ENCODE assay signal across 1 cellular context in genomic region chr18:24014986-24015896, GRCh38.
TF ChIP-seq lines count a peak whose summit lies in the region.

No MANE protein-coding gene starts in this region.

TF ChIP-seq in HepG2, 621 proteins besides CTCF, POLR2A, EP300 and RAD21 (continued from another document and continues in another):
- TF ChIP-seq TERF1 (CRISPR knock-in tag; IDR thresholded peaks at IDR 0.05) (no peak), ZSCAN21 (CRISPR knock-in tag; IDR thresholded peaks at IDR 0.05; ENCODE audit: borderline replicate concordance) (0 out of 2 replicates have a peak, but pooled peaks have one; percentile 35), CEBPB (IDR thresholded peaks at IDR 0.05; ENCODE audit: borderline replicate concordance, low read depth, low read length) (peak; percentile 91), NRL (CRISPR knock-in tag; IDR thresholded peaks at IDR 0.05; ENCODE audit: borderline replicate concordance) (0 out of 2 replicates have a peak, but pooled peaks have one; percentile 55), MTA1 (CRISPR knock-in tag; IDR thresholded peaks at IDR 0.05; ENCODE audit: borderline replicate concordance) (peak; percentile 48; the same call in 1 of the 2 replicates), ZNF543 (CRISPR knock-in tag; IDR thresholded peaks at IDR 0.05) (peak; percentile 46; the same call in 1 of the 2 replicates), NFATC3 (CRISPR knock-in tag; IDR thresholded peaks at IDR 0.05) (0 out of 2 replicates have a peak, but pooled peaks have one; percentile 65), SAP130 (CRISPR knock-in tag; IDR thresholded peaks at IDR 0.05; ENCODE audit: low read depth) (peak; percentile 45; the same call in 1 of the 2 replicates), PRDM15 (CRISPR knock-in tag; IDR thresholded peaks at IDR 0.05) (no peak), MED1 (CRISPR knock-in tag; IDR thresholded peaks at IDR 0.05) (no peak), ISL2 (CRISPR knock-in tag; IDR thresholded peaks at IDR 0.05) (0 out of 2 replicates have a peak, but pooled peaks have one; percentile 14), ZNF605 (CRISPR knock-in tag; IDR thresholded peaks at IDR 0.05) (peak; percentile 61), NCOR1 (IDR thresholded peaks at IDR 0.05; ENCODE audit: borderline replicate concordance, low read length) (no peak), ZNF264 (CRISPR knock-in tag; IDR thresholded peaks at IDR 0.05) (no peak), ZIK1 (CRISPR knock-in tag; IDR thresholded peaks at IDR 0.05; ENCODE audit: borderline replicate concordance, low read depth) (0 out of 2 replicates have a peak, but pooled peaks have one; percentile 23), HDAC2 (CRISPR knock-in tag; IDR thresholded peaks at IDR 0.05) (peak; percentile 20; the same call in 1 of the 2 replicates), ZNF800 (CRISPR knock-in tag; IDR thresholded peaks at IDR 0.05) (0 out of 2 replicates have a peak, but pooled peaks have one; percentile 64), AGO2 (optimal IDR thresholded peaks at IDR 0.05; ENCODE audit: low read depth, low read length) (peak; percentile 30), ARID5B (CRISPR knock-in tag; IDR thresholded peaks at IDR 0.05) (peak; percentile 26; the same call in 1 of the 2 replicates), ZNF142 (CRISPR knock-in tag; IDR thresholded peaks at IDR 0.05) (no peak), FOXO1 (CRISPR knock-in tag; IDR thresholded peaks at IDR 0.05) (peak; percentile 11; the same call in 1 of the 2 replicates), PAF1 (CRISPR knock-in tag; IDR thresholded peaks at IDR 0.05) (no peak)
- TF ChIP-seq, protein P1, sequence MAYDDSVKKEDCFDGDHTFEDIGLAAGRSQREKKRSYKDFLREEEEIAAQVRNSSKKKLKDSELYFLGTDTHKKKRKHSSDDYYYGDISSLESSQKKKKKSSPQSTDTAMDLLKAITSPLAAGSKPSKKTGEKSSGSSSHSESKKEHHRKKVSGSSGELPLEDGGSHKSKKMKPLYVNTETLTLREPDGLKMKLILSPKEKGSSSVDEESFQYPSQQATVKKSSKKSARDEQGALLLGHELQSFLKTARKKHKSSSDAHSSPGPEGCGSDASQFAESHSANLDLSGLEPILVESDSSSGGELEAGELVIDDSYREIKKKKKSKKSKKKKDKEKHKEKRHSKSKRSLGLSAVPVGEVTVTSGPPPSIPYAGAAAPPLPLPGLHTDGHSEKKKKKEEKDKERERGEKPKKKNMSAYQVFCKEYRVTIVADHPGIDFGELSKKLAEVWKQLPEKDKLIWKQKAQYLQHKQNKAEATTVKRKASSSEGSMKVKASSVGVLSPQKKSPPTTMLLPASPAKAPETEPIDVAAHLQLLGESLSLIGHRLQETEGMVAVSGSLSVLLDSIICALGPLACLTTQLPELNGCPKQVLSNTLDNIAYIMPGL (CRISPR knock-in tag; IDR thresholded peaks at IDR 0.05; ENCODE audit: borderline replicate concordance in 1 of 2, low read depth in 1 of 2): 0 out of 4 replicates have a peak, but pooled peaks have one; percentile 8 to 12
